ENCODE assay signal across 25 cellular contexts in the genomic region with DNA sequence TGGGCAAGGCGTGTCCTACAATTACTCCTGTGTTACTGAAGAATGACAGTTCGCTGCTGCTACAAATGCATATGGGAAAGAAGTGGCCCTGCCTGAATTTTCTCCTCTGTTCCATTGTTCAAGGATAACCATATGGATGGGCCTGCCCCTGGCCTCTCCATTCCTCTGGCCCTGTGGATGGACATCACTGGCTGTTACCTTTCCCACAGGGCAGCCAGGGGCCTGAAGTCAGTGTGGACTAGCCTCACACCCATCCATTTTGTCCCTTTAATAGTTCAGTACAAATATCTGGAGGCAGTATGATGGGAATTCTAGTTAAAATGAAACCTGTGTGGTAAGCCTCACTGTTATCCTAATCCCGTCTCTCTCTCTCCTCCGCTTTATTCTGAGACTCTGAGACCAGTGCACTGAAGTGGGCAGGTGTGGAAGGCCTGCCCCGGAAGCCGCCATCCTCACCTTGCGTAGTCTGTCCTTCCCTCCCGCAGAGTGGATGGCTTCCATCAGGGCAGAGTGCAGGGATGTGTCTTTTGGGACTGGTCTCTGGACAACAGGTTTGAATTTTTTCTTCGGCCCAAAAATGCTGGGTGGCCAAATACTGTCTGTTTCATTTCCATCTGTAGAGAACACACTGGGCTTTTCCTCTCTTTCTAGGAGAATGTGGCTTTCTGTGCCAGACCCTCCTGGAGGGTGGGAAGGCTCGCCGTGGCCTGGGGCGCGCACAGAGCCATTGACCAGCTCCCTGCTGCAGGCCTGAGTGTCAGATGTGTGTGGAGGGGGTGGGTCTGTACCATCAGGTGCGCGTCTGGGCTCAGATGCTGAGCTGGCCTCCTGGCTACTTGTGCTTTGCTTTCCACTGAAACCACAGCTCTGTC.
"Had no signal": no experiment of that assay in that cellular context is flagged by ENCODE, and none has a peak within 500 bp of the region (broad histone marks: within the 10 kb centered on the region; RNA-seq: fewer than 3 reads in every experiment).

No MANE protein-coding gene starts in this region.

- H3K4me1 ChIP-seq: esophagus squamous epithelium, gastroesophageal sphincter, lower lobe of right lung, tibial artery had no signal

- DNase-seq: activated CD4-positive, alpha-beta memory T cell treated with anti-CD3 and anti-CD28 coated beads, Interleukin-2, amount 10 ng/mL, durations not matched to agents 7 days and 5 days; activated CD4-positive, alpha-beta T cell treated with anti-CD3 and anti-CD28 coated beads, Interleukin-2, amount 10 ng/mL, durations not matched to agents 24 days and 14 days; activated naive CD4-positive, alpha-beta T cell treated with Interleukin-2 at 50 U/mL for 16 hours; activated naive CD8-positive, alpha-beta T cell treated with anti-CD3 and anti-CD28 coated beads, Interleukin-2, amount 10 ng/mL, durations not matched to agents 7 days and 5 days; activated T-cell treated with anti-CD3 and anti-CD28 coated beads, Interleukin-2, amount 50 U/mL, for 24 hours; amygdala; body of pancreas; endodermal cell; esophagus squamous epithelium; left colon; lower lobe of right lung; naive thymus-derived CD4-positive, alpha-beta T cell; stimulated activated CD4-positive, alpha-beta T cell treated with anti-CD3 and anti-CD28 coated beads, Interleukin-12 subunit alpha, Interleukin-12 subunit beta, amount 100 ng/mL, for 4 hours; stimulated activated CD4-positive, alpha-beta T cell treated with anti-CD3 and anti-CD28 coated beads, Interleukin-4, amount 100 ng/mL, for 4 hours; tibial artery had no signal

- H3K4me1 Mint-ChIP-seq: activated CD4-positive, alpha-beta memory T cell treated with anti-CD3 and anti-CD28 coated beads, Interleukin-2, amount 10 ng/mL, durations not matched to agents 7 days and 5 days; activated CD4-positive, alpha-beta T cell treated with anti-CD3 and anti-CD28 coated beads, Interleukin-2, amount 10 ng/mL, durations not matched to agents 24 days and 14 days; activated naive CD8-positive, alpha-beta T cell treated with anti-CD3 and anti-CD28 coated beads, Interleukin-2, amount 10 ng/mL, durations not matched to agents 7 days and 5 days; activated T-helper 17 cell treated with anti-CD3 and anti-CD28 coated beads, Interleukin-2, amount 50 U/mL, for 72 hours; endodermal cell; naive thymus-derived CD4-positive, alpha-beta T cell had no signal

- H3K27ac Mint-ChIP-seq: activated CD4-positive, alpha-beta memory T cell treated with anti-CD3 and anti-CD28 coated beads, Interleukin-2, amount 10 ng/mL, durations not matched to agents 7 days and 5 days; activated CD4-positive, alpha-beta T cell treated with anti-CD3 and anti-CD28 coated beads, Interleukin-2, amount 10 ng/mL, durations not matched to agents 24 days and 14 days; activated naive CD8-positive, alpha-beta T cell treated with anti-CD3 and anti-CD28 coated beads, Interleukin-2, amount 10 ng/mL, durations not matched to agents 7 days and 5 days; activated T-cell treated with anti-CD3 and anti-CD28 coated beads, Interleukin-2, amount 50 U/mL, for 24 hours; activated T-helper 17 cell treated with anti-CD3 and anti-CD28 coated beads, Interleukin-2, amount 50 U/mL, for 72 hours; endodermal cell; naive thymus-derived CD4-positive, alpha-beta T cell; progenitor cell of endocrine pancreas; stimulated activated naive CD8-positive, alpha-beta T cell treated with anti-CD3 and anti-CD28 coated beads, Interleukin-15, Interleukin-2, amounts not matched to agents 100 ng/mL and 50 ng/mL, for 24 hours had no signal

- H3K27ac ChIP-seq: body of pancreas, cardiac muscle cell, esophagus squamous epithelium, gastroesophageal sphincter, lower lobe of right lung, tibial artery, VCaP had no signal

- H3K27me3 ChIP-seq: body of pancreas, cardiac muscle cell, esophagus squamous epithelium, gastroesophageal sphincter, tibial artery had no signal

- ATAC-seq: activated CD4-positive, CD25-positive, alpha-beta regulatory T cell treated with anti-CD3 and anti-CD28 coated beads, Interleukin-2, amount 50 U/mL, for 24 hours; activated T-helper 17 cell treated with anti-CD3 and anti-CD28 coated beads, Interleukin-2, amount 50 U/mL, for 72 hours; body of pancreas; gastroesophageal sphincter; left colon; lower lobe of right lung; naive thymus-derived CD4-positive, alpha-beta T cell; SK-N-SH treated with all-trans-retinoic acid at 6 μM for 48 hours had no signal

- H3K36me3 ChIP-seq: cardiac muscle cell had no signal

- FAIRE-seq: keratinocyte had no signal

- H3K9me3 ChIP-seq: body of pancreas, esophagus squamous epithelium, gastroesophageal sphincter, lower lobe of right lung, tibial artery had no signal

- H3K9me3 Mint-ChIP-seq: activated CD4-positive, alpha-beta memory T cell treated with anti-CD3 and anti-CD28 coated beads, Interleukin-2, amount 10 ng/mL, durations not matched to agents 7 days and 5 days; activated CD4-positive, alpha-beta T cell treated with anti-CD3 and anti-CD28 coated beads, Interleukin-2, amount 10 ng/mL, durations not matched to agents 24 days and 14 days; activated naive CD8-positive, alpha-beta T cell treated with anti-CD3 and anti-CD28 coated beads, Interleukin-2, amount 10 ng/mL, durations not matched to agents 7 days and 5 days; activated T-cell treated with anti-CD3 and anti-CD28 coated beads, Interleukin-2, amount 50 U/mL, for 24 hours; activated T-helper 17 cell treated with anti-CD3 and anti-CD28 coated beads, Interleukin-2, amount 50 U/mL, for 72 hours; endodermal cell; neural crest cell; stimulated activated naive CD8-positive, alpha-beta T cell treated with anti-CD3 and anti-CD28 coated beads, Interleukin-15, Interleukin-2, amounts not matched to agents 100 ng/mL and 50 ng/mL, for 24 hours had no signal

- H3K4me3 Mint-ChIP-seq: activated CD4-positive, alpha-beta memory T cell treated with anti-CD3 and anti-CD28 coated beads, Interleukin-2, amount 10 ng/mL, durations not matched to agents 7 days and 5 days; activated CD4-positive, alpha-beta T cell treated with anti-CD3 and anti-CD28 coated beads, Interleukin-2, amount 10 ng/mL, durations not matched to agents 24 days and 14 days; activated naive CD8-positive, alpha-beta T cell treated with anti-CD3 and anti-CD28 coated beads, Interleukin-2, amount 10 ng/mL, durations not matched to agents 7 days and 5 days; activated T-cell treated with anti-CD3 and anti-CD28 coated beads, Interleukin-2, amount 50 U/mL, for 24 hours; activated T-helper 17 cell treated with anti-CD3 and anti-CD28 coated beads, Interleukin-2, amount 50 U/mL, for 72 hours; endodermal cell; naive thymus-derived CD4-positive, alpha-beta T cell; neural crest cell; stimulated activated naive CD8-positive, alpha-beta T cell treated with anti-CD3 and anti-CD28 coated beads, Interleukin-15, Interleukin-2, amounts not matched to agents 100 ng/mL and 50 ng/mL, for 24 hours had no signal

- H3K36me3 Mint-ChIP-seq: activated naive CD8-positive, alpha-beta T cell treated with anti-CD3 and anti-CD28 coated beads, Interleukin-2, amount 10 ng/mL, durations not matched to agents 7 days and 5 days; naive thymus-derived CD4-positive, alpha-beta T cell had no signal

- H3K4me3 ChIP-seq: body of pancreas, cardiac muscle cell, esophagus squamous epithelium, gastroesophageal sphincter, lower lobe of right lung, tibial artery had no signal

- H3K27me3 Mint-ChIP-seq: activated CD4-positive, alpha-beta memory T cell treated with anti-CD3 and anti-CD28 coated beads, Interleukin-2, amount 10 ng/mL, durations not matched to agents 7 days and 5 days; activated CD4-positive, alpha-beta T cell treated with anti-CD3 and anti-CD28 coated beads, Interleukin-2, amount 10 ng/mL, durations not matched to agents 24 days and 14 days; activated T-cell treated with anti-CD3 and anti-CD28 coated beads, Interleukin-2, amount 50 U/mL, for 24 hours; activated T-helper 17 cell treated with anti-CD3 and anti-CD28 coated beads, Interleukin-2, amount 50 U/mL, for 72 hours; progenitor cell of endocrine pancreas; stimulated activated naive CD8-positive, alpha-beta T cell treated with anti-CD3 and anti-CD28 coated beads, Interleukin-15, Interleukin-2, amounts not matched to agents 100 ng/mL and 50 ng/mL, for 24 hours had no signal
